ENCODE assay signal across 8 cellular contexts in the genomic region with DNA sequence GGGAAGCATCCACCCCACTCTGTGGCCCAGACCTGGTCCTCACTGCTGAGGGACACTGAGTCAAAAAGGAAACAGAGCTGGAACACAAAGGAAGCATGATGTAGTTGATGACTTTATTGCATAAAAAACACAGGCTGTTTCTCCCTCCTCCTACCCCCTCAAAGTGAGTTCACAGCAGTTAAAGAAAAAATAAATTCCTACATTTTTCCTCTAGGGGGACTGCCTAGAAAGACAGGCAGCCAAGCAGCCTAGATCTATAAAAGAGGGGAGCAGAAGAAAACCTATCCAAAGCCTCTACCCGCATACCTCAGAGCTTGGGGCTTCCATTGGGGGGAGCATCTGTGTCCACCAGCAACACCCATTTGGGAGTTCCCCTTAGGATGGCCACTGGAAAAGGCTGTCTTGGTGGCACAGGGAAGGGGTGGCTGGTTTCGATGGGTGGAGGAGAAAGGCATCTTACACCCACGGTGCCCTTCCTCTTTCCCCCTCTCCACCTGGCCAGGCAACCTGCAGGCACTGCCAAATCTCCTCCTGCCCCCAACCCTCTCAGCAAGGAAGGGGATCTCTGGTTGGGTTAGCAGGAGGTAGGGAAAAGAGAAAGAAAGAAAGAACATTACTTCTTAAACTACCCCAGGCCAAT. TPM values are rescaled to one million over a fixed set of nuclear protein-coding genes. Genes with fewer than 3 reads are reported as not detected.
DNase-seq lines count a peak whose midpoint lies in the region; ATAC-seq and TF ChIP-seq lines count a peak whose summit lies in the region.
"Had no signal": no experiment of that assay in that cellular context is flagged by ENCODE, and none has a peak within 500 bp of the region (broad histone marks: within the 10 kb centered on the region; RNA-seq: fewer than 3 reads in every experiment).

No MANE protein-coding gene starts in this region.

- H3K27me3 ChIP-seq in body of pancreas (peaks cover 0 to 18% of the 10 kb centered on the region in 2 donors), osteoblast (ENCODE audit: insufficient read depth, low read length) (peaks cover 39% of the 10 kb centered on the region)
- H3K27me3 ChIP-seq in effector memory CD4-positive, alpha-beta T cell (replicated peaks; ENCODE audit: control insufficient read depth, insufficient read depth, low read length, poor library complexity, severe bottlenecking) = peaks cover 49% of the 10 kb centered on the region

- DNase-seq in GM03348 (ENCODE audit: low spot score) (peak; percentile 65), body of pancreas (no peak), osteoblast (ENCODE audit: insufficient read length, low spot score, missing footprints) (peak; percentile 94), amygdala (lab: John Stamatoyannopoulos, UW) (no peak)
- no peak for DNase-seq in effector memory CD4-positive, alpha-beta T cell
- DNase-seq: pancreas had no signal

- H3K79me2 ChIP-seq in osteoblast (ENCODE audit: insufficient read depth, low read length) = peaks cover 12% of the 10 kb centered on the region

- no peak overlapping the region for H2AFZ ChIP-seq in osteoblast (ENCODE audit: low read length)

- intact Hi-C loops in body of pancreas (cut with DNase I) = loop anchor here (2.0 kb wide), 1 partner anchor 42 kb away; no protein-coding TSS in a partner anchor

- H3K4me2 ChIP-seq in osteoblast (ENCODE audit: insufficient read depth, low read length) = peak overlapping the region; percentile 41

- ATAC-seq in body of pancreas (no peak), HG02852 (IDR thresholded peaks at IDR 0.05; ENCODE audit: unreplicated experiment) (no peak)
- ATAC-seq: pancreas had no signal

- H3K9me3 ChIP-seq in body of pancreas (no peaks in the 10 kb centered on the region), osteoblast (ENCODE audit: low read depth, low read length) (no peaks in the 10 kb centered on the region)
- no peaks in the 10 kb centered on the region for H3K9me3 ChIP-seq in effector memory CD4-positive, alpha-beta T cell (ENCODE audit: control insufficient read depth, low read length)
- H3K9me3 ChIP-seq: pancreas had no signal

- H3K27ac ChIP-seq in body of pancreas (no peak overlapping the region), osteoblast (ENCODE audit: low read depth, low read length) (peak overlapping the region; percentile 31)
- no peak overlapping the region for H3K27ac ChIP-seq in effector memory CD4-positive, alpha-beta T cell (ENCODE audit: insufficient read depth, low read length, poor library complexity, severe bottlenecking)
- H3K27ac ChIP-seq: pancreas had no signal

- TF ChIP-seq CTCF in LNCAP (IDR thresholded peaks at IDR 0.05) (peak; percentile 39), body of pancreas (IDR thresholded peaks at IDR 0.05) (peak in 4 of 7 experiments; percentile 3 to 11 (median 8)), osteoblast (IDR thresholded peaks at IDR 0.05; ENCODE audit: extremely low read depth, low read depth, low read length) (peak; percentile 55)

- H3K4me3 ChIP-seq in body of pancreas (no peak overlapping the region), osteoblast (ENCODE audit: insufficient read depth, low read length) (no peak overlapping the region)
- H3K4me3 ChIP-seq in effector memory CD4-positive, alpha-beta T cell (ENCODE audit: insufficient read depth, low read depth, low read length, poor library complexity, severe bottlenecking) = no peak overlapping the region
- H3K4me3 ChIP-seq: pancreas had no signal

- no peaks in the 10 kb centered on the region for H3K36me3 ChIP-seq in body of pancreas (replicated peaks in 1 of 2; ENCODE audit: insufficient read depth in 1 of 2, low read depth in 2 of 2)
- H3K36me3 ChIP-seq in osteoblast (ENCODE audit: insufficient read depth, low read length) = no peaks in the 10 kb centered on the region
- H3K36me3 ChIP-seq in effector memory CD4-positive, alpha-beta T cell (ENCODE audit: control insufficient read depth, insufficient read depth, low read length) = no peaks in the 10 kb centered on the region
- H3K36me3 ChIP-seq: pancreas had no signal

- no peaks in the 10 kb centered on the region for H4K20me1 ChIP-seq in osteoblast (ENCODE audit: insufficient read depth, low read length)

- WGBS in body of pancreas, 2 donors = 78 to 86% methylated on average over 2 to 3 of the region's 3 CpGs

- peaks cover 45% of the 10 kb centered on the region for H3K4me1 ChIP-seq in body of pancreas
- H3K4me1 ChIP-seq in osteoblast (ENCODE audit: insufficient read depth, low read length) = peaks cover 36% of the 10 kb centered on the region
- peaks cover 29% of the 10 kb centered on the region for H3K4me1 ChIP-seq in effector memory CD4-positive, alpha-beta T cell (ENCODE audit: control insufficient read depth, insufficient read depth, low read length, poor library complexity, severe bottlenecking)

- no peak for TF ChIP-seq POLR2A in body of pancreas (IDR thresholded peaks at IDR 0.05)

RNA-seq across cellular contexts. Expression of a gene that starts 3.9 kb away (rescaled TPM):
- total RNA-seq in body of pancreas (10 to 100 TPM; 37.2 to 45.7 TPM), osteoblast (41.0 and 42.7 TPM in 2 replicates)

RNA-seq across cellular contexts. Expression of a gene that starts 6.0 kb away (rescaled TPM):
- total RNA-seq in body of pancreas (under 1 TPM; 0.26 to 0.99 TPM), osteoblast (under 0.01 TPM in 2 replicates)

RNA-seq across cellular contexts. Expression of a gene that starts 13.5 kb away (rescaled TPM):
- total RNA-seq in body of pancreas (not detected), osteoblast (not detected in 2 replicates)

RNA-seq across cellular contexts. Expression of a gene that starts 13.6 kb away (rescaled TPM):
- total RNA-seq in body of pancreas (10 to 100 TPM in 1 of 2 donors, 1 to 10 TPM in 1; 4.3 to 29.8 TPM), osteoblast (32.7 and 35.8 TPM in 2 replicates)

RNA-seq across cellular contexts. Expression of a gene that starts 23.3 kb away (rescaled TPM):
- total RNA-seq in body of pancreas (10 to 100 TPM; 18.2 to 42.2 TPM), osteoblast (8.0 and 8.3 TPM in 2 replicates)

Comparison
In these comparisons a context has a peak if more than half of its experiments do, and no peak if none do; other contexts are left out.
1. DNase-seq: peak in GM03348 (single experiment) and osteoblast (single experiment); none in body of pancreas (0 of 4), amygdala (0 of 56) and effector memory CD4-positive, alpha-beta T cell (0 of 3).
2. Peak in every context shown above with its lines, with median percentiles within 50 percentile points of each other: CTCF ChIP-seq.